Comparison of ENCODE assay signal across 1 cellular context in the genomic region with DNA sequence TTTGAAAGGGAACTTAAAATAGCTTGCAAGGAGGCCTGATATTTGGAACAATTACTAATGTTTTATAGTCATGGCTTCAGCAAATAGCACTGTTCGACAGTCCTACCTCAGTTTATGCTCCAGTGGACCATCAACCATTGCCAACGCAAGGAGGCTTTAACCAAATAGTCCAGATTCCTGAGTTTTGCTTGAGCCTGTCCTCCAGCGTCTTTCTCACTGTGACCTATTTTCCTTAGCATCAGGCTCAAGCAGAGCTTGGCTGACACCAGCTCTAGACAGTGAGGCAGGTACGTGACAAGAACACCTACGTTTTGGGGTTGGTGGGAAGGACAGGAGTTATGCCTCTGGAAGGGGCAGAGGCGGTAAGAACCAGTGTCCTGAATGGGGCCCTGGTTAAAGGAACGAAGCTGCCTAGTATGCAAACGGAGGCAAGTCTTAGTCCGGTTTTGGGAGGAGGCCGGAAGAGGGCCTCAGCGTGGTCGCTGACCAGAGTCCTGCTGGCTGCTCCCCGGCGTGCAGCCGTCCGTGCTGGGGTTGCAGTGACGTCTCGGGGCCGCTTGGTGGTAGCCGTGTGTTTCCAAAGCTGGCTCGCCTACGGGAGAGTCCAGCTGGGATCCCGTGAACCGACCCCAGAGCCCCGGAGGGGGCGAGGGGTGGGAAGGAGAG.
TF ChIP-seq lines count a peak whose summit lies in the region.

No MANE protein-coding gene starts in this region.

TF ChIP-seq in A549, 52 proteins besides CTCF, POLR2A, EP300 and RAD21 (continued from another document):
- TF ChIP-seq, protein P1, sequence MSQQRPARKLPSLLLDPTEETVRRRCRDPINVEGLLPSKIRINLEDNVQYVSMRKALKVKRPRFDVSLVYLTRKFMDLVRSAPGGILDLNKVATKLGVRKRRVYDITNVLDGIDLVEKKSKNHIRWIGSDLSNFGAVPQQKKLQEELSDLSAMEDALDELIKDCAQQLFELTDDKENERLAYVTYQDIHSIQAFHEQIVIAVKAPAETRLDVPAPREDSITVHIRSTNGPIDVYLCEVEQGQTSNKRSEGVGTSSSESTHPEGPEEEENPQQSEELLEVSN (IDR thresholded peaks at IDR 0.05; ENCODE audit: borderline replicate concordance, low read depth): no peak
